ENCODE assay signal across 1 cellular context in the genomic region with DNA sequence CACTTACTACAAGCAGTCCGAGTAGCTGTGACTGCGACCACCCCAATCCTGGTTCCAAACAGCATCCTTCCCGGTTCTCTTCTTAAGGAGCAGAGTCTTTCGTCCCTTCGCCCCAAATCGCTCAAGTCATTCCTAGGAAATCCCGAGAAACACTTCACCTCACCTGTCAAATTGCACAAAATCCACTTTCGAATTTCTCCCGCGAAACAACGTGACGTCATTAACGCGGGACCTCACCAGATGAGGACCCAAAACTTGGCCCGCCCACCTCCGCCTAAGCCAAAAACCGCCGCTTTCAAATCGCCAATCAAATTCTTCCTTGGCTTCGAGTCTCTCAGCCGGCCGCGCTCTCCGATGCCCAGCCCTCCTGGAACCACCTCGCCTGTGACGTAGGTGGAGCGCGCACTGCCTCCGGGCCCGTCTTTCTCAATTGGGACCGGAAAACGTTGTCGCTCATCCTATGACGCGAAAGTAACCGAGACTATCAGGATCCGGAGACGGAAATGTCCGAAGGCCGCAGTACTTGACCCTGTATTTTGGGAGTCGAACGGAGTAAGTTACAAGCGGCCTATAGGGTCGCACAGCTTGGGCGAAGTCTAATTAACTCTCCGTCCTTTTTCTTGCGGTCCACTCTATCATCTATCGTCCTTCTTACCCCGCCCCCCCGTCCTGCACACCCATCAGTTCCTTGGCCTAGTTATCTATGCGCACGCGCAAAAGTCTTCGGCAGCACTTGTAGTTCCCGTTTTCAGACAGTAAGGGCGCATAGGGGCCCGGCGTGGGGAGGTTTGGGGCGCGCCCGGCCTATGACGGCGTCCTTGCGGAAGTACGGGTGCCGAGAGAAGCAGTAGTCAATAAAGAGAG.
A peak's percentile ranks its signal among the peaks of the same experiment; 100 is the strongest.
TF ChIP-seq lines count a peak whose summit lies in the region.

Gene LARP7, plus strand, starts transcription at position 456 of the 864 bp plus-strand sequence. CDS start 7,527 bp downstream, outside the sequence.
Gene ZGRF1, minus strand, starts transcription at position 222 of the 864 bp plus-strand sequence. CDS start 3,733 bp downstream, outside the sequence.

TF ChIP-seq in HepG2, 621 proteins besides CTCF, POLR2A, EP300 and RAD21 (continued from another document and continues in another):
- TF ChIP-seq, protein P1, sequence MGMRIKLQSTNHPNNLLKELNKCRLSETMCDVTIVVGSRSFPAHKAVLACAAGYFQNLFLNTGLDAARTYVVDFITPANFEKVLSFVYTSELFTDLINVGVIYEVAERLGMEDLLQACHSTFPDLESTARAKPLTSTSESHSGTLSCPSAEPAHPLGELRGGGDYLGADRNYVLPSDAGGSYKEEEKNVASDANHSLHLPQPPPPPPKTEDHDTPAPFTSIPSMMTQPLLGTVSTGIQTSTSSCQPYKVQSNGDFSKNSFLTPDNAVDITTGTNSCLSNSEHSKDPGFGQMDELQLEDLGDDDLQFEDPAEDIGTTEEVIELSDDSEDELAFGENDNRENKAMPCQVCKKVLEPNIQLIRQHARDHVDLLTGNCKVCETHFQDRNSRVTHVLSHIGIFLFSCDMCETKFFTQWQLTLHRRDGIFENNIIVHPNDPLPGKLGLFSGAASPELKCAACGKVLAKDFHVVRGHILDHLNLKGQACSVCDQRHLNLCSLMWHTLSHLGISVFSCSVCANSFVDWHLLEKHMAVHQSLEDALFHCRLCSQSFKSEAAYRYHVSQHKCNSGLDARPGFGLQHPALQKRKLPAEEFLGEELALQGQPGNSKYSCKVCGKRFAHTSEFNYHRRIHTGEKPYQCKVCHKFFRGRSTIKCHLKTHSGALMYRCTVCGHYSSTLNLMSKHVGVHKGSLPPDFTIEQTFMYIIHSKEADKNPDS (CRISPR knock-in tag; IDR thresholded peaks at IDR 0.05), result no peak
- TF ChIP-seq FOXM1 (CRISPR knock-in tag; IDR thresholded peaks at IDR 0.05) (no peak), ELF4 (CRISPR knock-in tag; IDR thresholded peaks at IDR 0.05; ENCODE audit: borderline replicate concordance) (peak; percentile 96), NCOA1 (CRISPR knock-in tag; IDR thresholded peaks at IDR 0.05) (no peak), FLYWCH1 (CRISPR knock-in tag; IDR thresholded peaks at IDR 0.05) (no peak), CCAR2 (optimal IDR thresholded peaks at IDR 0.05; ENCODE audit: low read depth, low read length) (no peak), MZF1 (CRISPR knock-in tag; IDR thresholded peaks at IDR 0.05; ENCODE audit: borderline replicate concordance) (0 out of 2 replicates have a peak, but pooled peaks have one; percentile 42), POGZ (CRISPR knock-in tag; IDR thresholded peaks at IDR 0.05) (peak; percentile 97), CHCHD3 (CRISPR knock-in tag; IDR thresholded peaks at IDR 0.05) (no peak), PITX1 (CRISPR knock-in tag; IDR thresholded peaks at IDR 0.05) (peak; percentile 15; the same call in 1 of the 2 replicates), HDAC2 (CRISPR knock-in tag; IDR thresholded peaks at IDR 0.05) (peak; percentile 77), ZSCAN29 (CRISPR knock-in tag; conservative IDR thresholded peaks at IDR 0.05) (no peak), ZNF552 (CRISPR knock-in tag; IDR thresholded peaks at IDR 0.05; ENCODE audit: borderline replicate concordance) (no peak), SATB2 (CRISPR knock-in tag; IDR thresholded peaks at IDR 0.05) (0 out of 2 replicates have a peak, but pooled peaks have one; percentile 51), NONO (IDR thresholded peaks at IDR 0.05) (no peak), NONO (CRISPR knock-in tag; conservative IDR thresholded peaks at IDR 0.05) (peak; percentile 63; the same call in 1 of the 2 replicates), HNRNPH1 (optimal IDR thresholded peaks at IDR 0.05; ENCODE audit: low read depth, low read length) (no peak), CAMTA2 (CRISPR knock-in tag; IDR thresholded peaks at IDR 0.05; ENCODE audit: borderline replicate concordance) (0 out of 2 replicates have a peak, but pooled peaks have one; percentile 32), DNMT1 (CRISPR knock-in tag; IDR thresholded peaks at IDR 0.05) (no peak), GPBP1L1 (CRISPR knock-in tag; IDR thresholded peaks at IDR 0.05) (no peak), ZNF160 (CRISPR knock-in tag; IDR thresholded peaks at IDR 0.05) (peak; percentile 66; the same call in 1 of the 2 replicates), KMT2B (CRISPR knock-in tag; IDR thresholded peaks at IDR 0.05) (peak; percentile 94), SRF (IDR thresholded peaks at IDR 0.05; ENCODE audit: low read depth, low read length) (no peak; the same call in 1 of the 2 replicates), NFRKB (IDR thresholded peaks at IDR 0.05) (no peak), CBX1 (IDR thresholded peaks at IDR 0.05; ENCODE audit: low read depth) (peak; percentile 51), ZNF205 (CRISPR knock-in tag; IDR thresholded peaks at IDR 0.05) (peak; percentile 98), ZNF567 (CRISPR knock-in tag; IDR thresholded peaks at IDR 0.05; ENCODE audit: borderline replicate concordance) (0 out of 2 replicates have a peak, but pooled peaks have one; percentile 75), TCF7 (IDR thresholded peaks at IDR 0.05; ENCODE audit: low read depth) (no peak)
- TF ChIP-seq, protein P2, sequence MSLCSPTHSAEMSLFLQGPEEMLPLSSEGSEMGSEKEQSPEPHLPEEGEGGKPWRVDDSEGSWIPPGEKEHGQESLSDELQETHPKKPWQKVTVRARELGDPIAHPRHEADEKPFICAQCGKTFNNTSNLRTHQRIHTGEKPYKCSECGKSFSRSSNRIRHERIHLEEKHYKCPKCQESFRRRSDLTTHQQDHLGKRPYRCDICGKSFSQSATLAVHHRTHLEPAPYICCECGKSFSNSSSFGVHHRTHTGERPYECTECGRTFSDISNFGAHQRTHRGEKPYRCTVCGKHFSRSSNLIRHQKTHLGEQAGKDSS (CRISPR knock-in tag; IDR thresholded peaks at IDR 0.05; ENCODE audit: borderline replicate concordance, low read depth), result 0 out of 2 replicates have a peak, but pooled peaks have one; percentile 44
- TF ChIP-seq, protein P3, sequence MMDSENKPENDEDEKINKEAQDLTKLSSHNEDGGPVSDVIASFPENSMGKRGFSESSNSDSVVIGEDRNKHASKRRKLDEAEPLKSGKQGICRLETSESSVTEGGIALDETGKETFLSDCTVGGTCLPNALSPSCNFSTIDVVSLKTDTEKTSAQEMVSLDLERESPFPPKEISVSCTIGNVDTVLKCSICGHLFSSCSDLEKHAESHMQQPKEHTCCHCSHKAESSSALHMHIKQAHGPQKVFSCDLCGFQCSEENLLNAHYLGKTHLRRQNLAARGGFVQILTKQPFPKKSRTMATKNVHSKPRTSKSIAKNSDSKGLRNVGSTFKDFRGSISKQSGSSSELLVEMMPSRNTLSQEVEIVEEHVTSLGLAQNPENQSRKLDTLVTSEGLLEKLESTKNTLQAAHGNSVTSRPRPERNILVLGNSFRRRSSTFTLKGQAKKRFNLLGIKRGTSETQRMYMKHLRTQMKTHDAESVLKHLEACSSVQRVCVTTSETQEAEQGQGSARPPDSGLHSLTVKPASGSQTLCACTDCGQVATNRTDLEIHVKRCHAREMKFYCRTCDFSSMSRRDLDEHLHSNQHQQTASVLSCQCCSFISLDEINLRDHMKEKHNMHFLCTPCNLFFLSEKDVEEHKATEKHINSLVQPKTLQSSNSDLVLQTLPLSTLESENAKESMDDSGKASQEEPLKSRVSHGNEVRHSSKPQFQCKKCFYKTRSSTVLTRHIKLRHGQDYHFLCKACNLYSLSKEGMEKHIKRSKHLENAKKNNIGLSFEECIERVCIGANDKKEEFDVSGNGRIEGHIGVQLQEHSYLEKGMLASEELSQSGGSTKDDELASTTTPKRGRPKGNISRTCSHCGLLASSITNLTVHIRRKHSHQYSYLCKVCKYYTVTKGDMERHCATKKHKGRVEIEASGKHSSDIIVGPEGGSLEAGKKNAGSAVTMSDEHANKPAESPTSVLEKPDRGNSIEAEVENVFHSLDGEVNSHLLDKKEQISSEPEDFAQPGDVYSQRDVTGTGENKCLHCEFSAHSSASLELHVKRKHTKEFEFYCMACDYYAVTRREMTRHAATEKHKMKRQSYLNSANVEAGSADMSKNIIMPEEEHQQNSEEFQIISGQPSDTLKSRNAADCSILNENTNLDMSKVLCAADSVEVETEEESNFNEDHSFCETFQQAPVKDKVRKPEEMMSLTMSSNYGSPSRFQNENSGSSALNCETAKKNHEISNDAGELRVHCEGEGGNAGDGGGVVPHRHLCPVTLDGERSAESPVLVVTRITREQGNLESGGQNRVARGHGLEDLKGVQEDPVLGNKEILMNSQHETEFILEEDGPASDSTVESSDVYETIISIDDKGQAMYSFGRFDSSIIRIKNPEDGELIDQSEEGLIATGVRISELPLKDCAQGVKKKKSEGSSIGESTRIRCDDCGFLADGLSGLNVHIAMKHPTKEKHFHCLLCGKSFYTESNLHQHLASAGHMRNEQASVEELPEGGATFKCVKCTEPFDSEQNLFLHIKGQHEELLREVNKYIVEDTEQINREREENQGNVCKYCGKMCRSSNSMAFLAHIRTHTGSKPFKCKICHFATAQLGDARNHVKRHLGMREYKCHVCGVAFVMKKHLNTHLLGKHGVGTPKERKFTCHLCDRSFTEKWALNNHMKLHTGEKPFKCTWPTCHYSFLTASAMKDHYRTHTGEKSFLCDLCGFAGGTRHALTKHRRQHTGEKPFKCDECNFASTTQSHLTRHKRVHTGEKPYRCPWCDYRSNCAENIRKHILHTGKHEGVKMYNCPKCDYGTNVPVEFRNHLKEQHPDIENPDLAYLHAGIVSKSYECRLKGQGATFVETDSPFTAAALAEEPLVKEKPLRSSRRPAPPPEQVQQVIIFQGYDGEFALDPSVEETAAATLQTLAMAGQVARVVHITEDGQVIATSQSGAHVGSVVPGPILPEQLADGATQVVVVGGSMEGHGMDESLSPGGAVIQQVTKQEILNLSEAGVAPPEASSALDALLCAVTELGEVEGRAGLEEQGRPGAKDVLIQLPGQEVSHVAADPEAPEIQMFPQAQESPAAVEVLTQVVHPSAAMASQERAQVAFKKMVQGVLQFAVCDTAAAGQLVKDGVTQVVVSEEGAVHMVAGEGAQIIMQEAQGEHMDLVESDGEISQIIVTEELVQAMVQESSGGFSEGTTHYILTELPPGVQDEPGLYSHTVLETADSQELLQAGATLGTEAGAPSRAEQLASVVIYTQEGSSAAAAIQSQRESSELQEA (CRISPR knock-in tag; IDR thresholded peaks at IDR 0.05; ENCODE audit: not compliant biosample characterization), result peak; percentile 28
- TF ChIP-seq, protein P4, sequence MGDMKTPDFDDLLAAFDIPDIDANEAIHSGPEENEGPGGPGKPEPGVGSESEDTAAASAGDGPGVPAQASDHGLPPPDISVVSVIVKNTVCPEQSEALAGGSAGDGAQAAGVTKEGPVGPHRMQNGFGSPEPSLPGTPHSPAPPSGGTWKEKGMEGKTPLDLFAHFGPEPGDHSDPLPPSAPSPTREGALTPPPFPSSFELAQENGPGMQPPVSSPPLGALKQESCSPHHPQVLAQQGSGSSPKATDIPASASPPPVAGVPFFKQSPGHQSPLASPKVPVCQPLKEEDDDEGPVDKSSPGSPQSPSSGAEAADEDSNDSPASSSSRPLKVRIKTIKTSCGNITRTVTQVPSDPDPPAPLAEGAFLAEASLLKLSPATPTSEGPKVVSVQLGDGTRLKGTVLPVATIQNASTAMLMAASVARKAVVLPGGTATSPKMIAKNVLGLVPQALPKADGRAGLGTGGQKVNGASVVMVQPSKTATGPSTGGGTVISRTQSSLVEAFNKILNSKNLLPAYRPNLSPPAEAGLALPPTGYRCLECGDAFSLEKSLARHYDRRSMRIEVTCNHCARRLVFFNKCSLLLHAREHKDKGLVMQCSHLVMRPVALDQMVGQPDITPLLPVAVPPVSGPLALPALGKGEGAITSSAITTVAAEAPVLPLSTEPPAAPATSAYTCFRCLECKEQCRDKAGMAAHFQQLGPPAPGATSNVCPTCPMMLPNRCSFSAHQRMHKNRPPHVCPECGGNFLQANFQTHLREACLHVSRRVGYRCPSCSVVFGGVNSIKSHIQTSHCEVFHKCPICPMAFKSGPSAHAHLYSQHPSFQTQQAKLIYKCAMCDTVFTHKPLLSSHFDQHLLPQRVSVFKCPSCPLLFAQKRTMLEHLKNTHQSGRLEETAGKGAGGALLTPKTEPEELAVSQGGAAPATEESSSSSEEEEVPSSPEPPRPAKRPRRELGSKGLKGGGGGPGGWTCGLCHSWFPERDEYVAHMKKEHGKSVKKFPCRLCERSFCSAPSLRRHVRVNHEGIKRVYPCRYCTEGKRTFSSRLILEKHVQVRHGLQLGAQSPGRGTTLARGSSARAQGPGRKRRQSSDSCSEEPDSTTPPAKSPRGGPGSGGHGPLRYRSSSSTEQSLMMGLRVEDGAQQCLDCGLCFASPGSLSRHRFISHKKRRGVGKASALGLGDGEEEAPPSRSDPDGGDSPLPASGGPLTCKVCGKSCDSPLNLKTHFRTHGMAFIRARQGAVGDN (CRISPR knock-in tag; IDR thresholded peaks at IDR 0.05), result peak; percentile 74
- TF ChIP-seq, protein P5, sequence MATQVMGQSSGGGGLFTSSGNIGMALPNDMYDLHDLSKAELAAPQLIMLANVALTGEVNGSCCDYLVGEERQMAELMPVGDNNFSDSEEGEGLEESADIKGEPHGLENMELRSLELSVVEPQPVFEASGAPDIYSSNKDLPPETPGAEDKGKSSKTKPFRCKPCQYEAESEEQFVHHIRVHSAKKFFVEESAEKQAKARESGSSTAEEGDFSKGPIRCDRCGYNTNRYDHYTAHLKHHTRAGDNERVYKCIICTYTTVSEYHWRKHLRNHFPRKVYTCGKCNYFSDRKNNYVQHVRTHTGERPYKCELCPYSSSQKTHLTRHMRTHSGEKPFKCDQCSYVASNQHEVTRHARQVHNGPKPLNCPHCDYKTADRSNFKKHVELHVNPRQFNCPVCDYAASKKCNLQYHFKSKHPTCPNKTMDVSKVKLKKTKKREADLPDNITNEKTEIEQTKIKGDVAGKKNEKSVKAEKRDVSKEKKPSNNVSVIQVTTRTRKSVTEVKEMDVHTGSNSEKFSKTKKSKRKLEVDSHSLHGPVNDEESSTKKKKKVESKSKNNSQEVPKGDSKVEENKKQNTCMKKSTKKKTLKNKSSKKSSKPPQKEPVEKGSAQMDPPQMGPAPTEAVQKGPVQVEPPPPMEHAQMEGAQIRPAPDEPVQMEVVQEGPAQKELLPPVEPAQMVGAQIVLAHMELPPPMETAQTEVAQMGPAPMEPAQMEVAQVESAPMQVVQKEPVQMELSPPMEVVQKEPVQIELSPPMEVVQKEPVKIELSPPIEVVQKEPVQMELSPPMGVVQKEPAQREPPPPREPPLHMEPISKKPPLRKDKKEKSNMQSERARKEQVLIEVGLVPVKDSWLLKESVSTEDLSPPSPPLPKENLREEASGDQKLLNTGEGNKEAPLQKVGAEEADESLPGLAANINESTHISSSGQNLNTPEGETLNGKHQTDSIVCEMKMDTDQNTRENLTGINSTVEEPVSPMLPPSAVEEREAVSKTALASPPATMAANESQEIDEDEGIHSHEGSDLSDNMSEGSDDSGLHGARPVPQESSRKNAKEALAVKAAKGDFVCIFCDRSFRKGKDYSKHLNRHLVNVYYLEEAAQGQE (IDR thresholded peaks at IDR 0.05; ENCODE audit: borderline replicate concordance in 1 of 2, low read depth in 1 of 2, low read length in 2 of 2), result no peak; a peak in 1 of 4 replicates
